In the genomic region with DNA sequence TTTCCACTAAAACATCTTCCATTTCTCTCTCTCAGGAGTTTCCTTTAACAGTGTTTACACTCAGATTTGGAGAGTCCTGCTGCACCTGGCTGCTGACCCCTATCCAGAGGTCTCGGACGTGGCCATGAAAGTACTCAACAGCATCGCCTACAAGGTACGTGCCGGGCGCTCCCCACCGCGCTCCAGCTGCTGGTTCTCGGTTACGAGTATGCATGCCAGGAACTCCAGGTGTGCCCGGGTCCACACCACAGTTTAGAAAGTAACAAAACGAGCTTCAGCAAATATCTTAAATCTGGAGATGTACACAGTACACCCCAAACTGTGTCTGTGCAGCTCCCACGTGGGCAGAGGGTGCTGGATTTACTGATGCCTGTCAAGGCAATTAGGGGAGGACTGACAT, we compare ENCODE assay signal across 21 cellular contexts.
DNase-seq lines count a peak whose midpoint lies in the region; ATAC-seq, FAIRE-seq and TF ChIP-seq lines count a peak whose summit lies in the region.
"Had no signal": no experiment of that assay in that cellular context is flagged by ENCODE, and none has a peak within 500 bp of the region (broad histone marks: within the 10 kb centered on the region; RNA-seq: fewer than 3 reads in every experiment).

No MANE protein-coding gene starts in this region.

- no peaks in the 10 kb centered on the region for H3K27me3 Mint-ChIP-seq in stimulated activated memory B cell treated with anti-CD40 and anti-IgM and Interleukin-4, amounts not matched to agents 10 μg/mL and 1 μg/mL and 100 μg/mL, for 72 hours
- H3K27me3 Mint-ChIP-seq: CD4-positive, alpha-beta memory T cell had no signal

- intact Hi-C loops in Right ventricle myocardium superior (cut with DNase I) (no loop called here), kidney (cut with DNase I) (no loop called here)

- DNase-seq in Right ventricle myocardium superior = peak; percentile 6
- no peak for DNase-seq in right atrium auricular region (ENCODE audit: low spot score)
- peak; percentile 86 for DNase-seq in NCI-H2196 (lab: John Stamatoyannopoulos, UW; ENCODE audit: unreplicated experiment)
- peak; percentile 36 for DNase-seq in kidney
- DNase-seq in SIG-M5 treated with dmso at 0.1 percent for 504 hours (lab: John Stamatoyannopoulos, UW; ENCODE audit: unreplicated experiment) = no peak
- DNase-seq in T-helper 2 cell = no peak
- DNase-seq: AML-193; Calu3; CD4-positive, alpha-beta memory T cell; DMS79; NCI-H1694; NCI-H226; NCI-H524 treated with DMSO at 0.1 percent for 48 hours; NK-92 treated with Interleukin-12 subunit alpha and Interleukin-12 subunit beta, amount 100 ng/mL, for 24 hours; SW 1271 had no signal

- no peak overlapping the region for H3K4me3 ChIP-seq in right atrium auricular region
- no peak overlapping the region for H3K4me3 ChIP-seq in kidney (ENCODE audit: low read length in 2 of 2)
- H3K4me3 ChIP-seq: GM23338, K562, SJSA1 had no signal

- H3K4me1 ChIP-seq in right atrium auricular region (no peaks in the 10 kb centered on the region), kidney (ENCODE audit: control insufficient read depth in 1 of 2, insufficient read depth in 1 of 2, low read depth in 1 of 2, low read length in 2 of 2) (no peaks in the 10 kb centered on the region)
- H3K4me1 ChIP-seq: SJSA1 had no signal

- H3K27ac Mint-ChIP-seq in stimulated activated memory B cell treated with anti-CD40 and anti-IgM and Interleukin-4, amounts not matched to agents 10 μg/mL and 1 μg/mL and 100 μg/mL, for 72 hours = peak overlapping the region; percentile 85
- H3K27ac Mint-ChIP-seq: GM23338 had no signal

- FAIRE-seq in kidney (lab: Jason Lieb, UNC) = no peak
- FAIRE-seq: K562 had no signal

- peaks cover 53% of the 10 kb centered on the region for H3K36me3 Mint-ChIP-seq in stimulated activated memory B cell treated with anti-CD40 and anti-IgM and Interleukin-4, amounts not matched to agents 10 μg/mL and 1 μg/mL and 100 μg/mL, for 72 hours

- H3K9ac ChIP-seq in kidney (ENCODE audit: low read length in 2 of 2) = no peak overlapping the region

- peaks cover 58% of the 10 kb centered on the region for H3K4me1 Mint-ChIP-seq in stimulated activated memory B cell treated with anti-CD40 and anti-IgM and Interleukin-4, amounts not matched to agents 10 μg/mL and 1 μg/mL and 100 μg/mL, for 72 hours
- H3K4me1 Mint-ChIP-seq: CD4-positive, alpha-beta memory T cell had no signal

- H3K9me3 ChIP-seq in right atrium auricular region (no peaks in the 10 kb centered on the region), kidney (ENCODE audit: control insufficient read depth in 1 of 2, low read length in 2 of 2) (no peaks in the 10 kb centered on the region)
- H3K9me3 ChIP-seq: SJSA1 had no signal

- no peak for ATAC-seq in Right ventricle myocardium superior (ENCODE audit: poor library complexity)
- ATAC-seq in stimulated activated memory B cell treated with anti-CD40 and anti-IgM and Interleukin-4, amounts not matched to agents 10 μg/mL and 1 μg/mL and 100 μg/mL, for 72 hours = no peak
- ATAC-seq in HG02759 (IDR thresholded peaks at IDR 0.05; ENCODE audit: unreplicated experiment) = no peak
- ATAC-seq: GM23338, HCT116, K562 had no signal

- H3K36me3 ChIP-seq in right atrium auricular region (peaks cover 7% of the 10 kb centered on the region), kidney (ENCODE audit: control insufficient read depth in 1 of 2, insufficient read depth in 2 of 2, low read length in 2 of 2) (peaks cover 5% of the 10 kb centered on the region in 2 donors)

- TF ChIP-seq CTCF in right atrium auricular region (IDR thresholded peaks at IDR 0.05) = no peak
- no peak for TF ChIP-seq CTCF in kidney (IDR thresholded peaks at IDR 0.05; ENCODE audit: borderline replicate concordance, extremely low read depth, insufficient read depth)

- no peak overlapping the region for H3K4me3 Mint-ChIP-seq in stimulated activated memory B cell treated with anti-CD40 and anti-IgM and Interleukin-4, amounts not matched to agents 10 μg/mL and 1 μg/mL and 100 μg/mL, for 72 hours
- H3K4me3 Mint-ChIP-seq: CD4-positive, alpha-beta memory T cell; GM23338 had no signal

- H3K9me3 Mint-ChIP-seq in stimulated activated memory B cell treated with anti-CD40 and anti-IgM and Interleukin-4, amounts not matched to agents 10 μg/mL and 1 μg/mL and 100 μg/mL, for 72 hours = peaks cover 3% of the 10 kb centered on the region
- H3K9me3 Mint-ChIP-seq: CD4-positive, alpha-beta memory T cell had no signal

- no peak overlapping the region for H3K27ac ChIP-seq in right atrium auricular region
- no peak overlapping the region for H3K27ac ChIP-seq in kidney (ENCODE audit: low read depth in 2 of 2, low read length in 2 of 2)
- H3K27ac ChIP-seq: SJSA1 had no signal

- no peaks in the 10 kb centered on the region for H3K27me3 ChIP-seq in right atrium auricular region
- H3K27me3 ChIP-seq: SJSA1 had no signal

Comparison
In these comparisons a context has a peak if more than half of its experiments do, and no peak if none do; other contexts are left out.
1. DNase-seq: peak in Right ventricle myocardium superior (single experiment), NCI-H2196 (single experiment) and kidney (single experiment); none in right atrium auricular region (single experiment), SIG-M5 treated with dmso at 0.1 percent for 504 hours (single experiment) and T-helper 2 cell (0 of 5).